In genomic region chr2:69742170-69742952, GRCh38 we compare ENCODE assay signal across 8 cellular contexts. TPM values are rescaled to one million over a fixed set of nuclear protein-coding genes. Genes with fewer than 3 reads are reported as not detected.
DNase-seq lines count a peak whose midpoint lies in the region; ATAC-seq, FAIRE-seq and TF ChIP-seq lines count a peak whose summit lies in the region.

No MANE protein-coding gene starts in this region.

- BruUV-seq in HepG2 (replicated peaks; lab: Mats Ljungman, UMichigan): TSS peak; percentile 54

- ATAC-seq in GM19463 (IDR thresholded peaks at IDR 0.05; ENCODE audit: unreplicated experiment) (peak; percentile 24), HepG2 (peak; percentile 66)

- intact Hi-C loops in CD14-positive monocyte (cut with micrococcal nuclease): loop anchor here (5.0 to 10.0 kb wide), 2 partner anchors 35 to 52 kb away; no protein-coding TSS in a partner anchor
- intact Hi-C loops in HepG2 (cut with micrococcal nuclease; ENCODE audit: unreplicated experiment): loop anchor here (1.0 to 2.0 kb wide), 2 partner anchors 38 to 75 kb away; no protein-coding TSS in a partner anchor
- intact Hi-C loops in tibial artery (cut with DNase I; ENCODE audit: low total_unique reads): no loop called here

- H3K9me3 ChIP-seq in HepG2 (ENCODE audit: low read length): no peaks in the 10 kb centered on the region
- no peaks in the 10 kb centered on the region for H3K9me3 ChIP-seq in tibial artery

- H3K79me2 ChIP-seq in KMS-11 (ENCODE audit: insufficient read depth, low read depth): peaks cover 12% of the 10 kb centered on the region; the same call in 1 of the 2 replicates
- peaks cover 48% of the 10 kb centered on the region for H3K79me2 ChIP-seq in HepG2 (ENCODE audit: insufficient read depth, low read length)

- H3K36me3 Mint-ChIP-seq in CD14-positive monocyte: peaks cover 11 to 16% of the 10 kb centered on the region in 2 donors
- peaks cover 4% of the 10 kb centered on the region for H3K36me3 Mint-ChIP-seq in brain

- peak overlapping the region; percentile 92 for H3K9ac ChIP-seq in KMS-11
- peak overlapping the region; percentile 85 for H3K9ac ChIP-seq in HepG2 (ENCODE audit: insufficient read depth, low read depth, low read length)

- H3K27me3 Mint-ChIP-seq in CD14-positive monocyte (ENCODE audit: low read depth in 3 of 3) (peaks cover 0 to 2% (median 2%) of the 10 kb centered on the region in 3 donors), brain (peaks cover 54% of the 10 kb centered on the region)

- H2AFZ ChIP-seq in KMS-11 (ENCODE audit: low read depth): peak overlapping the region; percentile 86
- H2AFZ ChIP-seq in HepG2 (ENCODE audit: low read length): no peak overlapping the region

- H4K20me1 ChIP-seq in KMS-11 (ENCODE audit: insufficient read depth) (no peaks in the 10 kb centered on the region), HepG2 (ENCODE audit: insufficient read depth, low read length) (no peaks in the 10 kb centered on the region)

- FAIRE-seq in HepG2 (lab: Jason Lieb, UNC): no peak

- TF ChIP-seq RAD21 in HepG2 (CRISPR knock-in tag; IDR thresholded peaks at IDR 0.05): 0 out of 2 replicates have a peak, but pooled peaks have one; percentile 11

- no peak for TF ChIP-seq POLR2A in HepG2 (IDR thresholded peaks at IDR 0.05; ENCODE audit: insufficient read depth in 1 of 2, low read depth in 2 of 2, low read length in 2 of 2)

- peak overlapping the region in 6 of 7 donors; percentile 24 to 93 (median 84) for H3K27ac Mint-ChIP-seq in CD14-positive monocyte
- H3K27ac Mint-ChIP-seq in brain: peak overlapping the region in 4 of 5 experiments; percentile 22 to 89 (median 76)

- in situ Hi-C loops in HepG2 (cut with HindIII; ENCODE audit: extremely low pct_ligation_motif_present, low pct_unique_long_range_greater_than_20kb): no loop called here

- no peak overlapping the region for H3K4me3 ChIP-seq in KMS-11 (IDR thresholded peaks at IDR 0.05; ENCODE audit: insufficient read depth, low read depth, low read length)
- peak overlapping the region; percentile 77 to 83 (median 79) for H3K4me3 ChIP-seq in HepG2 (replicated peaks in 1 of 3; ENCODE audit: insufficient read depth in 1 of 3, low read depth in 2 of 3, low read length in 3 of 3)
- peak overlapping the region; percentile 93 to 94 for H3K4me3 ChIP-seq in tibial artery

- peaks cover 0 to 3% (median 0%) of the 10 kb centered on the region in 7 donors for H3K9me3 Mint-ChIP-seq in CD14-positive monocyte
- no peaks in the 10 kb centered on the region for H3K9me3 Mint-ChIP-seq in brain

- TF ChIP-seq CTCF in CD14-positive monocyte (IDR thresholded peaks at IDR 0.05) (no peak), KMS-11 (conservative IDR thresholded peaks at IDR 0.05; ENCODE audit: low read depth, low read length) (no peak), brain (conservative IDR thresholded peaks at IDR 0.05) (no peak), HepG2 (CRISPR knock-in tag; IDR thresholded peaks at IDR 0.05) (no peak), tibial artery (IDR thresholded peaks at IDR 0.05) (no peak)

- peak overlapping the region; percentile 97 to 100 for H3K4me3 Mint-ChIP-seq in CD14-positive monocyte
- H3K4me3 Mint-ChIP-seq in brain: peak overlapping the region; percentile 83 to 92 (median 86)

- WGBS in HepG2 (ENCODE audit: low lambda C conversion rate): 2% methylated on average over 11 of the region's 41 CpGs

- H3K27me3 ChIP-seq in KMS-11 (ENCODE audit: insufficient read depth, low read depth) (no peaks in the 10 kb centered on the region), HepG2 (ENCODE audit: control insufficient read depth in 1 of 2, insufficient read depth in 2 of 2, low read length in 2 of 2) (no peaks in the 10 kb centered on the region; a peak in 1 of 5 replicates), tibial artery (no peaks in the 10 kb centered on the region)

- no peak for TF ChIP-seq EP300 in HepG2 (IDR thresholded peaks at IDR 0.05; ENCODE audit: low read depth in 2 of 2, low read length in 2 of 2)
- TF ChIP-seq EP300 in HepG2 (CRISPR knock-in tag; IDR thresholded peaks at IDR 0.05; ENCODE audit: borderline replicate concordance): no peak

- H3K4me2 ChIP-seq in KMS-11: peak overlapping the region; percentile 56
- peak overlapping the region; percentile 98 for H3K4me2 ChIP-seq in HepG2 (ENCODE audit: low read depth, low read length)

- no peak for DNase-seq in CD14-positive monocyte (ENCODE audit: low spot score)
- no peak for DNase-seq in HepG2 (ENCODE audit: low spot score)
- peak; percentile 48 to 71 for DNase-seq in tibial artery
- no peak for DNase-seq in NCI-H2171 treated with DMSO at 0.1 percent for 48 hours (lab: John Stamatoyannopoulos, UW)
- DNase-seq in HPDE6-E6E7 (ENCODE audit: extremely low spot score): no peak

- H3K27ac ChIP-seq in KMS-11: peak overlapping the region; percentile 57; the same call in 1 of the 2 replicates
- H3K27ac ChIP-seq in HepG2 (ENCODE audit: extremely low read length, insufficient read depth, low read length): peak overlapping the region; percentile 94
- H3K27ac ChIP-seq in tibial artery: peak overlapping the region; percentile 99

- H3K4me1 Mint-ChIP-seq in CD14-positive monocyte (peaks cover 47% of the 10 kb centered on the region), brain (peaks cover 22% of the 10 kb centered on the region)

- CTCF ChIA-PET in HepG2 (lab: Yijun Ruan, JAX; ENCODE audit: low intra/inter-chr PET ratio, low total read pairs): no interaction called here

- H3K36me3 ChIP-seq in KMS-11 (ENCODE audit: insufficient read depth): no peaks in the 10 kb centered on the region
- H3K36me3 ChIP-seq in HepG2 (replicated peaks in 1 of 2; ENCODE audit: control insufficient read depth in 1 of 2, insufficient read depth in 2 of 2, low read length in 2 of 2): peaks cover 0 to 7% of the 10 kb centered on the region in 2 experiments; a peak in 1 of 5 replicates
- no peaks in the 10 kb centered on the region for H3K36me3 ChIP-seq in tibial artery

- H3K4me1 ChIP-seq in KMS-11 (ENCODE audit: low read depth, poor library complexity, severe bottlenecking): peaks cover 10% of the 10 kb centered on the region
- H3K4me1 ChIP-seq in HepG2 (ENCODE audit: insufficient read depth, low read length): peaks cover 60% of the 10 kb centered on the region
- peaks cover 0 to 41% (median 22%) of the 10 kb centered on the region in 4 donors for H3K4me1 ChIP-seq in tibial artery

- POLR2A ChIA-PET in HepG2 (lab: Yijun Ruan, JAX): interaction anchor here (0.6 to 5.7 kb wide), 29 partner anchors 9 to 551 kb away, joined by 3 to 142 read pairs (median 6); partner anchors contain the start of genes AAK1, C2orf42, GMCL1 and MXD1

TF ChIP-seq in HepG2, 621 proteins besides CTCF, POLR2A, EP300 and RAD21 (continues in another document):
- no peak for TF ChIP-seq CERS6 (CRISPR knock-in tag; IDR thresholded peaks at IDR 0.05)
- 0 out of 2 replicates have a peak, but pooled peaks have one; percentile 7 for TF ChIP-seq ZNF224 (CRISPR knock-in tag; IDR thresholded peaks at IDR 0.05)
- TF ChIP-seq HNRNPL (IDR thresholded peaks at IDR 0.05; ENCODE audit: low read depth, low read length): no peak
- TF ChIP-seq EZH2 (conservative IDR thresholded peaks at IDR 0.05; ENCODE audit: low read depth, low read length): no peak
- TF ChIP-seq ZFP41 (CRISPR knock-in tag; IDR thresholded peaks at IDR 0.05; ENCODE audit: borderline replicate concordance): no peak
- no peak for TF ChIP-seq HNF4G (IDR thresholded peaks at IDR 0.05; ENCODE audit: borderline replicate concordance, low read depth, low read length)
- 0 out of 2 replicates have a peak, but pooled peaks have one; percentile 5 for TF ChIP-seq HNF4G (CRISPR knock-in tag; IDR thresholded peaks at IDR 0.05; ENCODE audit: borderline replicate concordance, low read depth)
- no peak for TF ChIP-seq TBX3 (IDR thresholded peaks at IDR 0.05; ENCODE audit: borderline replicate concordance)

RNA-seq across cellular contexts. Expression of gene ANXA4, which starts 0.4 kb away (rescaled TPM):
- 10 to 100 TPM; 64.7 to 95.7 TPM for polyA plus RNA-seq in CD14-positive monocyte
- 13.8 TPM for polyA plus RNA-seq in brain (ENCODE audit: insufficient read depth, low read depth, low replicate concordance)
- total RNA-seq in HepG2 (2016; rRNA removed; fragmentation: Illumina TruSeq; extraction: Trizol): 155 and 237 TPM in 2 replicates
- total RNA-seq in HepG2 (2016; cell fraction: cytosol; rRNA removed; fragmentation: Illumina TruSeq; extraction: Trizol; ENCODE audit: low read depth): 17.9 and 22.8 TPM in 2 replicates
- total RNA-seq in HepG2 (2016; cell fraction: insoluble cytoplasmic fraction; rRNA removed; fragmentation: Illumina TruSeq; extraction: Trizol): 161 and 233 TPM in 2 replicates
- 40.1 and 41.9 TPM in 2 replicates for total RNA-seq in HepG2 (2016; cell fraction: membrane; rRNA removed; fragmentation: Illumina TruSeq; extraction: Trizol)
- 65.6 and 74.7 TPM in 2 replicates for total RNA-seq in HepG2 (2016; cell fraction: nucleus; rRNA removed; fragmentation: Illumina TruSeq; extraction: Trizol)
- polyA plus RNA-seq in HepG2 (2011; rRNA removed): 147 and 168 TPM in 2 replicates
- 87.5 and 190 TPM in 2 replicates for polyA plus RNA-seq in HepG2 (2011; cell fraction: cytosol; rRNA removed)
- 143 and 171 TPM in 2 replicates for polyA plus RNA-seq in HepG2 (2011; cell fraction: nucleus; rRNA removed)
- 61.9 and 99.0 TPM in 2 replicates for polyA plus RNA-seq in HepG2 (2012)
- 31.6 and 32.5 TPM in 2 replicates for polyA plus RNA-seq in HepG2 (2016; cell fraction: cytosol; fragmentation: Illumina TruSeq; extraction: Trizol; ENCODE audit: low read depth)
- 346 and 367 TPM in 2 replicates for polyA plus RNA-seq in HepG2 (2016; cell fraction: insoluble cytoplasmic fraction; fragmentation: Illumina TruSeq; extraction: Trizol; ENCODE audit: low read depth)
- 39.4 and 42.7 TPM in 2 replicates for polyA plus RNA-seq in HepG2 (2016; cell fraction: membrane; fragmentation: Illumina TruSeq; extraction: Trizol; ENCODE audit: low read depth)
- polyA plus RNA-seq in HepG2 (2016; cell fraction: nucleus; fragmentation: Illumina TruSeq; extraction: Trizol; ENCODE audit: insufficient read depth, low read depth): 146 and 162 TPM in 2 replicates
- 48.3 and 195 TPM in 2 replicates for polyA minus RNA-seq in HepG2 (2011; rRNA and poly(A)+ RNA removed; ENCODE audit: low replicate concordance)
- 90.7 and 108 TPM in 2 replicates for polyA minus RNA-seq in HepG2 (2011; cell fraction: cytosol; rRNA and poly(A)+ RNA removed)
- polyA minus RNA-seq in HepG2 (2011; cell fraction: nucleus; rRNA and poly(A)+ RNA removed): 70.5 and 74.0 TPM in 2 replicates

Comparison
In these comparisons a context has a peak if more than half of its experiments do, and no peak if none do; other contexts are left out.
1. DNase-seq: peak in tibial artery (2 of 2); none in CD14-positive monocyte (single experiment), HepG2 (single experiment), NCI-H2171 treated with DMSO at 0.1 percent for 48 hours (single experiment) and HPDE6-E6E7 (single experiment).
2. Peak in every context shown above with its lines, with median percentiles within 50 percentile points of each other: H3K27ac ChIP-seq.